12 cellular contexts compared by ENCODE assay signal in genomic region chr17:78141437-78142112, GRCh38. TPM values are rescaled to one million over a fixed set of nuclear protein-coding genes. Genes with fewer than 3 reads are reported as not detected.
A peak's percentile ranks its signal among the peaks of the same experiment; 100 is the strongest.
DNase-seq lines count a peak whose midpoint lies in the region; ATAC-seq and TF ChIP-seq lines count a peak whose summit lies in the region.
"Had no signal": no experiment of that assay in that cellular context is flagged by ENCODE, and none has a peak within 500 bp of the region (broad histone marks: within the 10 kb centered on the region; RNA-seq: fewer than 3 reads in every experiment).

No MANE protein-coding gene starts in this region.

- H3K27me3 ChIP-seq in esophagus squamous epithelium (no peaks in the 10 kb centered on the region), upper lobe of right lung (no peaks in the 10 kb centered on the region)

- H3K4me3 ChIP-seq in esophagus squamous epithelium (no peak overlapping the region), upper lobe of right lung (no peak overlapping the region)

- H3K4me1 ChIP-seq in esophagus squamous epithelium (peaks cover 38 to 94% (median 46%) of the 10 kb centered on the region in 3 donors), upper lobe of right lung (peaks cover 56% of the 10 kb centered on the region)
- H3K4me1 ChIP-seq: parathyroid adenoma had no signal

- ATAC-seq in Right ventricle myocardium inferior, result no peak
- ATAC-seq in upper lobe of right lung, result no peak
- ATAC-seq in GM19035 (IDR thresholded peaks at IDR 0.05; ENCODE audit: unreplicated experiment), result no peak
- ATAC-seq: left ventricle myocardium superior had no signal

- TF ChIP-seq POLR2A in esophagus squamous epithelium (IDR thresholded peaks at IDR 0.05), result no peak

- intact Hi-C loops in Right ventricle myocardium inferior (cut with DNase I) (no loop called here), cardiac septum (cut with DNase I) (loop anchor here (5.0 kb wide), 1 partner anchor 36 kb away; no protein-coding TSS in a partner anchor), esophagus squamous epithelium (cut with DNase I) (no loop called here), upper lobe of right lung (cut with DNase I) (no loop called here)

- no peak for TF ChIP-seq CTCF in esophagus squamous epithelium (IDR thresholded peaks at IDR 0.05)
- no peak for TF ChIP-seq CTCF in upper lobe of right lung (IDR thresholded peaks at IDR 0.05)

- H3K27ac ChIP-seq in esophagus squamous epithelium, result peak overlapping the region; percentile 82 to 88 (median 86)
- H3K27ac ChIP-seq in upper lobe of right lung, result peak overlapping the region; percentile 47
- H3K27ac ChIP-seq: parathyroid adenoma had no signal

- WGBS in esophagus squamous epithelium, 2 donors, result 28 to 50% methylated on average over 6 to 10 of the region's 20 CpGs

- no peaks in the 10 kb centered on the region for H3K9me3 ChIP-seq in esophagus squamous epithelium
- no peaks in the 10 kb centered on the region for H3K9me3 ChIP-seq in upper lobe of right lung

- peak; percentile 65 for DNase-seq in Right ventricle myocardium inferior (ENCODE audit: missing footprints)
- no peak for DNase-seq in cardiac septum (ENCODE audit: low spot score)
- DNase-seq in esophagus squamous epithelium (lab: John Stamatoyannopoulos, UW), result no peak
- no peak for DNase-seq in upper lobe of right lung
- no peak for DNase-seq in KG1 (lab: John Stamatoyannopoulos, UW)
- DNase-seq: activated CD8-positive, alpha-beta memory T cell treated with anti-CD3 and anti-CD28 coated beads for 24 hours; Kasumi-1; stimulated activated CD4-positive, alpha-beta T cell treated with anti-CD3 and anti-CD28 coated beads, Interleukin-2, amount 100 ng/mL, for 48 hours; T-helper 2 cell had no signal

- no peaks in the 10 kb centered on the region for H3K36me3 ChIP-seq in esophagus squamous epithelium
- H3K36me3 ChIP-seq in upper lobe of right lung, result no peaks in the 10 kb centered on the region

RNA-seq across cellular contexts. Expression of gene C17orf99, which starts 4.6 kb away (rescaled TPM):
- total RNA-seq in Right ventricle myocardium inferior (not detected), cardiac septum (not detected), esophagus squamous epithelium (under 1 TPM in 2 of 4 donors, not detected in 2; 0.19 to 0.21 TPM), upper lobe of right lung (not detected)
- total RNA-seq: left ventricle myocardium superior had no signal

RNA-seq across cellular contexts. Expression of gene TMC8, which starts 11.0 kb away (rescaled TPM):
- total RNA-seq in Right ventricle myocardium inferior (4.3 TPM), cardiac septum (2.2 TPM), esophagus squamous epithelium (1 to 10 TPM in 3 of 4 donors, under 1 TPM in 1; 1.00 to 5.7 (median 1.5) TPM), upper lobe of right lung (26.6 TPM)

RNA-seq across cellular contexts. Expression of gene TMC6, which starts 13.0 kb away (rescaled TPM):
- 77.0 TPM for total RNA-seq in Right ventricle myocardium inferior
- total RNA-seq in cardiac septum, result 80.1 TPM
- total RNA-seq in esophagus squamous epithelium, result 10 to 100 TPM; 13.3 to 39.6 (median 32.2) TPM
- 176 TPM for total RNA-seq in upper lobe of right lung

RNA-seq across cellular contexts. Expression of gene SYNGR2, which starts 26.8 kb away (rescaled TPM):
- total RNA-seq in Right ventricle myocardium inferior (120 TPM), cardiac septum (116 TPM), esophagus squamous epithelium (10 to 100 TPM; 41.2 to 93.9 (median 75.7) TPM), upper lobe of right lung (206 TPM)

RNA-seq across cellular contexts. Expression of gene TK1, which starts 45.3 kb away (rescaled TPM):
- total RNA-seq in Right ventricle myocardium inferior (5.2 TPM), cardiac septum (1.2 TPM), esophagus squamous epithelium (10 to 100 TPM; 11.3 to 57.7 (median 34.3) TPM), upper lobe of right lung (3.3 TPM)
